16 cellular contexts compared by ENCODE assay signal in the genomic region with DNA sequence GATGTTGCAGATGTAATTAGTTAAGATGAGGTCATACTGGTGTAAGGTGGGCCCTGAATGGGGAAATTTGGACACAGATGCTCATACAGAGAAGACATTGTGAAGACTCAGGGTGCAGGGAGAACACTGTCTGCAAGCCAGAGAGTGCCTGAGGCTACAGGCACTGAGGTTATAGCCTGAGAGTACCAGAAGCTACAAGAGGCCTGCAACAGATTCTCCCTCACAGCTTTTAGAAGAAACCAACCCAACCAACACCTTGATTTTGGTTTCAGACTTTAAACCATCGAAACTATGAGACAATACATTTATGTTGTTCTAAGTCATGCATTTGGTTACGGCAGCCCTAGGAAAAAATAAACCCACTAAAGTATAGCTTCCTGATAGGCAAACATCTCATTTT.
A peak's percentile ranks its signal among the peaks of the same experiment; 100 is the strongest.
DNase-seq lines count a peak whose midpoint lies in the region; ATAC-seq and TF ChIP-seq lines count a peak whose summit lies in the region.
"Had no signal": no experiment of that assay in that cellular context is flagged by ENCODE, and none has a peak within 500 bp of the region (broad histone marks: within the 10 kb centered on the region; RNA-seq: fewer than 3 reads in every experiment).

No MANE protein-coding gene starts in this region.

- ATAC-seq in GM19025 (IDR thresholded peaks at IDR 0.05; ENCODE audit: low read depth, unreplicated experiment) (peak; percentile 84), GM21825 (IDR thresholded peaks at IDR 0.05; ENCODE audit: unreplicated experiment) (peak; percentile 80), HG03378 (IDR thresholded peaks at IDR 0.05; ENCODE audit: unreplicated experiment) (peak; percentile 79)
- ATAC-seq: A549 had no signal

- no peaks in the 10 kb centered on the region for H3K27me3 ChIP-seq in GM06990 (replicated peaks; ENCODE audit: control insufficient read depth, insufficient read depth, low read length)
- H3K27me3 ChIP-seq: ovary, upper lobe of left lung had no signal

- no peak overlapping the region for H3K4me3 ChIP-seq in GM06990 (replicated peaks; ENCODE audit: low read depth, low read length)
- H3K4me3 ChIP-seq: A549, ovary, upper lobe of left lung had no signal

- DNase-seq in GM06990 (ENCODE audit: extremely low read depth, insufficient read length) (peak; percentile 24), 8988T (no peak), activated gamma-delta T cell (lab: John Stamatoyannopoulos, UW) (no peak)
- DNase-seq in activated CD4-positive, alpha-beta T cell treated with anti-CD3 and anti-CD28 coated beads, Interleukin-2, amount 50 U/mL, for 1 hour = no peak
- DNase-seq in activated T-cell treated with anti-CD3 and anti-CD28 coated beads, Interleukin-2, amount 50 U/mL, for 48 hours = no peak
- DNase-seq: activated CD4-positive, alpha-beta T cell treated with anti-CD3 and anti-CD28 coated beads, Interleukin-2, amount 10 ng/mL, durations not matched to agents 24 days and 14 days; activated effector memory CD4-positive, alpha-beta T cell treated with anti-CD3 and anti-CD28 coated beads, Interleukin-2, amount 50 U/mL, for 16 hours; GOT3; midbrain; NCI-H345; ovary; upper lobe of left lung had no signal

- TF ChIP-seq CTCF in GM06990 (IDR thresholded peaks at IDR 0.05; ENCODE audit: insufficient read depth, low read length, poor library complexity, severe bottlenecking) = no peak

- H3K36me3 ChIP-seq in GM06990 (ENCODE audit: control insufficient read depth, insufficient read depth, low read length) = no peaks in the 10 kb centered on the region
- H3K36me3 ChIP-seq: ovary, upper lobe of left lung had no signal
